35 cellular contexts compared by ENCODE assay signal in the genomic region with DNA sequence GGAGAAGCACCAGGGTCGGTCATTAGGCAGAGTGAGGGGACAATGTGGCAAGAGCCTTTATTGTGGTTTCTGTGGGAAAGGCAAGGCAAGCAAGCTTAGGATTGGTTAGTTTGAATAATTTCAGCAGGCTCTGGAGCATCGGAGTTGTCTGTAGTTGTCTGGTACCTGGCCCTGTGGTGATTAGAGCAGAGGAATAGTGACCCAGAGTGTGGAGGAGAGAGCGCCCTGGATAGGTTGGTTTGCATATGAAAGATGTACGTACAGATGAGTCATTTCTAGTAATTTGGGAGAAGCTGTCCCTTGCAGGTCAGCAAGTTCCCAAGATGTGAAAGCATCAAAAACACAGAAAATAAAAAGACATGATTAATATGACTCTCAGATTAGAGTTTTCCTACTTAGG.
"Had no signal": no experiment of that assay in that cellular context is flagged by ENCODE, and none has a peak within 500 bp of the region (broad histone marks: within the 10 kb centered on the region; RNA-seq: fewer than 3 reads in every experiment).

No MANE protein-coding gene starts in this region.

- H3K27me3 ChIP-seq: MG63 had no signal

- H3K36me3 ChIP-seq: MG63 had no signal

- H3K4me3 ChIP-seq: MG63 had no signal

- DNase-seq: Karpas-422, Kasumi-1, MG63, MM.1S, MV-4-11, NCI-H1048, NCI-H1092, NCI-H1092 treated with DMSO at 0.1 percent for 48 hours, NCI-H1105, NCI-H1105 treated with DMSO at 0.1 percent for 48 hours, NCI-H1417, NCI-H1417 treated with DMSO at 0.1 percent for 48 hours, NCI-H1436, NCI-H1436 treated with DMSO at 0.1 percent for 48 hours, NCI-H146, NCI-H1694, NCI-H1694 treated with DMSO at 0.1 percent for 48 hours, NCI-H187, NCI-H187 treated with DMSO at 0.1 percent for 48 hours, NCI-H1930, NCI-H2029, NCI-H2029 treated with DMSO at 0.1 percent for 48 hours, NCI-H2081, NCI-H2081 treated with DMSO at 0.1 percent for 48 hours, NCI-H2107, NCI-H2171, NCI-H2171 treated with DMSO at 0.1 percent for 48 hours, NCI-H2227 treated with DMSO at 0.1 percent for 48 hours, NCI-H226, NCI-H345, NCI-H446, NCI-H446 treated with DMSO at 0.1 percent for 48 hours, NCI-H510A, NCI-H510A treated with DMSO at 0.1 percent for 48 hours, NCI-H524 had no signal

- H3K9me3 ChIP-seq: MG63 had no signal
